Comparison of ENCODE assay signal across 8 cellular contexts in genomic region chr5:126811515-126812198, GRCh38. TPM values are rescaled to one million over a fixed set of nuclear protein-coding genes. Genes with fewer than 3 reads are reported as not detected.
DNase-seq lines count a peak whose midpoint lies in the region; ATAC-seq, FAIRE-seq and TF ChIP-seq lines count a peak whose summit lies in the region.

No MANE protein-coding gene starts in this region.

- POLR2A ChIA-PET in CD8-positive, alpha-beta memory T cell (lab: Charles Lee): interaction anchor here (1.2 kb wide), 2 partner anchors 32 to 42 kb away, joined by 3 to 5 read pairs; no protein-coding TSS in a partner anchor

- FAIRE-seq in kidney (lab: Jason Lieb, UNC): no peak

- intact Hi-C loops in kidney (cut with DNase I): no loop called here
- intact Hi-C loops in stomach (cut with DNase I; ENCODE audit: low total_unique reads): no loop called here

- H3K27me3 ChIP-seq in CD8-positive, alpha-beta memory T cell (ENCODE audit: insufficient read depth, low read length, poor library complexity, severe bottlenecking): no peaks in the 10 kb centered on the region
- no peaks in the 10 kb centered on the region for H3K27me3 ChIP-seq in muscle layer of duodenum (ENCODE audit: low read depth, low read length)
- H3K27me3 ChIP-seq in stomach: no peaks in the 10 kb centered on the region

- no peak for TF ChIP-seq EP300 in stomach (IDR thresholded peaks at IDR 0.05)

- H3K9me3 Mint-ChIP-seq in CD8-positive, alpha-beta memory T cell: no peaks in the 10 kb centered on the region
- no peaks in the 10 kb centered on the region for H3K9me3 Mint-ChIP-seq in activated naive CD8-positive, alpha-beta T cell treated with anti-CD3 and anti-CD28 coated beads for 36 hours

- TF ChIP-seq POLR2A in stomach (IDR thresholded peaks at IDR 0.05): no peak

- 76 to 81% (median 77%) methylated on average over 6 of the region's 6 CpGs for WGBS in stomach, 5 donors

- CTCF ChIA-PET in CD8-positive, alpha-beta memory T cell (lab: Charles Lee): interaction anchor here (1.8 to 3.0 kb wide), 2 partner anchors 34 to 134 kb away, joined by 4 to 8 read pairs; partner anchors contain the start of gene LMNB1

- no peak for ATAC-seq in GM21619 (IDR thresholded peaks at IDR 0.05; ENCODE audit: unreplicated experiment)

- peak overlapping the region; percentile 71 for H3K27ac ChIP-seq in CD8-positive, alpha-beta memory T cell (ENCODE audit: low read depth, low read length)
- peak overlapping the region; percentile 40 for H3K27ac ChIP-seq in muscle layer of duodenum (ENCODE audit: low read length)
- no peak overlapping the region for H3K27ac ChIP-seq in kidney (ENCODE audit: low read depth in 2 of 2, low read length in 2 of 2)
- H3K27ac ChIP-seq in stomach: peak overlapping the region in 2 of 5 donors; percentile 73 to 79

- no peak overlapping the region for H3K9ac ChIP-seq in kidney (ENCODE audit: low read length in 2 of 2)

- peaks cover 20 to 35% (median 35%) of the 10 kb centered on the region in 3 donors for H3K4me1 Mint-ChIP-seq in CD8-positive, alpha-beta memory T cell
- H3K4me1 Mint-ChIP-seq in activated naive CD8-positive, alpha-beta T cell treated with anti-CD3 and anti-CD28 coated beads for 36 hours: peaks cover 26% of the 10 kb centered on the region

- TF ChIP-seq CTCF in kidney (IDR thresholded peaks at IDR 0.05; ENCODE audit: borderline replicate concordance, extremely low read depth, insufficient read depth) (no peak), stomach (IDR thresholded peaks at IDR 0.05) (no peak)

- H3K27me3 Mint-ChIP-seq in CD8-positive, alpha-beta memory T cell: no peaks in the 10 kb centered on the region
- H3K27me3 Mint-ChIP-seq in activated naive CD8-positive, alpha-beta T cell treated with anti-CD3 and anti-CD28 coated beads for 36 hours: no peaks in the 10 kb centered on the region

- peak overlapping the region; percentile 69 to 96 (median 92) for H3K27ac Mint-ChIP-seq in CD8-positive, alpha-beta memory T cell
- peak overlapping the region; percentile 82 for H3K27ac Mint-ChIP-seq in activated naive CD8-positive, alpha-beta T cell treated with anti-CD3 and anti-CD28 coated beads for 36 hours

- H3K9me3 ChIP-seq in CD8-positive, alpha-beta memory T cell (ENCODE audit: low read length): no peaks in the 10 kb centered on the region
- H3K9me3 ChIP-seq in muscle layer of duodenum (ENCODE audit: control insufficient read depth in 1 of 2, low read length in 2 of 2): no peaks in the 10 kb centered on the region
- no peaks in the 10 kb centered on the region for H3K9me3 ChIP-seq in kidney (ENCODE audit: control insufficient read depth in 1 of 2, low read length in 2 of 2)
- no peaks in the 10 kb centered on the region for H3K9me3 ChIP-seq in stomach

- no peaks in the 10 kb centered on the region for H3K36me3 ChIP-seq in CD8-positive, alpha-beta memory T cell (ENCODE audit: insufficient read depth, low read length)
- H3K36me3 ChIP-seq in muscle layer of duodenum (ENCODE audit: control insufficient read depth in 1 of 2, insufficient read depth in 2 of 2, low read length in 2 of 2) (peaks cover 0 to 2% of the 10 kb centered on the region in 2 donors), kidney (ENCODE audit: control insufficient read depth in 1 of 2, insufficient read depth in 2 of 2, low read length in 2 of 2) (peaks cover 0 to under 1% of the 10 kb centered on the region in 2 donors), stomach (peaks cover 0 to 24% (median 10%) of the 10 kb centered on the region in 4 donors)

- no peak overlapping the region for H3K4me3 ChIP-seq in CD8-positive, alpha-beta memory T cell (ENCODE audit: low read length)
- no peak overlapping the region for H3K4me3 ChIP-seq in muscle layer of duodenum (ENCODE audit: low read depth in 1 of 2, low read length in 2 of 2)
- no peak overlapping the region for H3K4me3 ChIP-seq in kidney (ENCODE audit: low read length in 2 of 2)
- H3K4me3 ChIP-seq in stomach: no peak overlapping the region

- peaks cover 18% of the 10 kb centered on the region for H3K4me1 ChIP-seq in CD8-positive, alpha-beta memory T cell (ENCODE audit: insufficient read depth, low read length)
- H3K4me1 ChIP-seq in muscle layer of duodenum (ENCODE audit: control insufficient read depth in 1 of 2, insufficient read depth in 2 of 2, low read length in 2 of 2) (no peaks in the 10 kb centered on the region), kidney (ENCODE audit: control insufficient read depth in 1 of 2, insufficient read depth in 1 of 2, low read depth in 1 of 2, low read length in 2 of 2) (no peaks in the 10 kb centered on the region), stomach (peaks cover 0 to 5% (median 0%) of the 10 kb centered on the region in 4 donors)

- DNase-seq in CD8-positive, alpha-beta memory T cell: peak in 1 of 5 donors; percentile 33
- DNase-seq in Kasumi-1 (lab: John Stamatoyannopoulos, UW): peak; percentile 39 to 54
- no peak for DNase-seq in activated naive CD8-positive, alpha-beta T cell treated with anti-CD3 and anti-CD28 coated beads for 36 hours
- no peak for DNase-seq in kidney
- no peak for DNase-seq in stomach
- no peak for DNase-seq in NCI-H69 (lab: John Stamatoyannopoulos, UW)

- H3K4me3 Mint-ChIP-seq in CD8-positive, alpha-beta memory T cell: peak overlapping the region; percentile 4 to 75 (median 55)
- H3K4me3 Mint-ChIP-seq in activated naive CD8-positive, alpha-beta T cell treated with anti-CD3 and anti-CD28 coated beads for 36 hours: no peak overlapping the region

- peaks cover 0 to 64% (median 10%) of the 10 kb centered on the region in 3 donors for H3K36me3 Mint-ChIP-seq in CD8-positive, alpha-beta memory T cell
- H3K36me3 Mint-ChIP-seq in activated naive CD8-positive, alpha-beta T cell treated with anti-CD3 and anti-CD28 coated beads for 36 hours: peaks cover 48% of the 10 kb centered on the region

RNA-seq across cellular contexts. Expression of gene LMNB1, which starts 34.7 kb away (rescaled TPM):
- 100 to 1,000 TPM; 172 to 178 TPM for total RNA-seq in CD8-positive, alpha-beta memory T cell
- polyA plus RNA-seq in CD8-positive, alpha-beta memory T cell: 7.5 TPM
- total RNA-seq in activated naive CD8-positive, alpha-beta T cell treated with anti-CD3 and anti-CD28 coated beads for 36 hours: 100 to 1,000 TPM; 229 to 231 TPM
- total RNA-seq in kidney (10.3 TPM), stomach (100 to 1,000 TPM in 1 of 5 donors, 10 to 100 TPM in 3, 1 to 10 TPM in 1; 7.6 to 167 (median 27.4) TPM)
- polyA plus RNA-seq in kidney (ENCODE audit: insufficient read depth, low read depth, low replicate concordance) (1.7 TPM), stomach (1 to 10 TPM; 7.7 to 8.7 (median 8.5) TPM)

Comparison
In these comparisons a context has a peak if more than half of its experiments do, and no peak if none do; other contexts are left out.
1. DNase-seq: peak in Kasumi-1 (2 of 2); none in activated naive CD8-positive, alpha-beta T cell treated with anti-CD3 and anti-CD28 coated beads for 36 hours (single experiment), kidney (single experiment), stomach (single experiment) and NCI-H69 (single experiment).
2. H3K27ac ChIP-seq: peak in CD8-positive, alpha-beta memory T cell (single experiment) and muscle layer of duodenum (single experiment); none in kidney (0 of 2).